8 cellular contexts compared by ENCODE assay signal in genomic region chr5:73693573-73694061, GRCh38.
DNase-seq lines count a peak whose midpoint lies in the region; ATAC-seq and TF ChIP-seq lines count a peak whose summit lies in the region.
"Had no signal": no experiment of that assay in that cellular context is flagged by ENCODE, and none has a peak within 500 bp of the region (broad histone marks: within the 10 kb centered on the region; RNA-seq: fewer than 3 reads in every experiment).

No MANE protein-coding gene starts in this region.

- no peaks in the 10 kb centered on the region for H3K36me3 ChIP-seq in WERI-Rb-1
- H3K36me3 ChIP-seq: neutrophil had no signal

- no peak overlapping the region for H3K27ac ChIP-seq in WERI-Rb-1
- H3K27ac ChIP-seq: neutrophil had no signal

- ATAC-seq in HG02763 (IDR thresholded peaks at IDR 0.05; ENCODE audit: unreplicated experiment), result peak; percentile 13
- no peak for ATAC-seq in GM19328 (IDR thresholded peaks at IDR 0.05; ENCODE audit: unreplicated experiment)

- no peaks in the 10 kb centered on the region for H3K9me3 ChIP-seq in WERI-Rb-1 (ENCODE audit: severe bottlenecking)
- H3K9me3 ChIP-seq: neutrophil had no signal

- peak; percentile 15 for DNase-seq in WERI-Rb-1
- peak; percentile 32 for DNase-seq in left kidney (ENCODE audit: low read depth, low spot score)
- no peak for DNase-seq in NCI-H526 treated with DMSO at 0.1 percent for 48 hours (lab: John Stamatoyannopoulos, UW)
- DNase-seq in islet precursor cell, result no peak

- TF ChIP-seq CTCF in GM12875 (IDR thresholded peaks at IDR 0.05; ENCODE audit: borderline replicate concordance, insufficient read depth, low read depth, low read length) (peak; percentile 46; the same call in 1 of the 2 replicates), WERI-Rb-1 (IDR thresholded peaks at IDR 0.05; ENCODE audit: low read depth, low read length) (peak; percentile 71)

- no peaks in the 10 kb centered on the region for H3K27me3 ChIP-seq in WERI-Rb-1 (ENCODE audit: insufficient read depth, low read depth, severe bottlenecking)
- H3K27me3 ChIP-seq: neutrophil had no signal

- H3K4me3 ChIP-seq in GM12875 (ENCODE audit: low read depth, low read length) (no peak overlapping the region), WERI-Rb-1 (ENCODE audit: low read depth, low read length) (no peak overlapping the region)

Comparison
In these comparisons a context has a peak if more than half of its experiments do, and no peak if none do; other contexts are left out.
1. DNase-seq: peak in WERI-Rb-1 (single experiment) and left kidney (single experiment); none in NCI-H526 treated with DMSO at 0.1 percent for 48 hours (single experiment) and islet precursor cell (single experiment).